In the genomic region with DNA sequence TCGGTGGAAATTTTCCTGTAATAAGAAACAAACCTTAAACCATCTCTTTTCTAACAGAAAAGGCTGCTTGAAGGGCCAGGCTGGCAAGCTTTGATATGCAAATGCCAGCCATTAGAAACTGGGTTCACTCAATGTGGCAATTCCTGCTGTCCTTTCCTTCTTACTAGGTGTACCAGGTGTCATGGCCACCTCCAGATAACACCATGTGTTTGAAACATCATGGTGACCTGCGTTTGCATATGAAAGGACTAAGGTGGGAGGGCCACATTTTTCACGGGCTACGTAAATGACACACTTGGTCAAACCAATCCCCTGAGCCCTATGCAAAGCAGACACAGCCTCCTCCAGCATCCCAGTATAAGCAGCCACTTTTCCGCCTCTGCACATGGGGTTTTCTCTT, we compare ENCODE assay signal across 1 cellular context.
TF ChIP-seq lines count a peak whose summit lies in the region.

No MANE protein-coding gene starts in this region.

TF ChIP-seq in H1, 55 proteins besides CTCF, POLR2A, EP300 and RAD21 (continued from another document):
- no peak for TF ChIP-seq TAF7 (optimal IDR thresholded peaks at IDR 0.05; ENCODE audit: borderline replicate concordance, low read depth, low read length)
